Comparison of ENCODE assay signal across 8 cellular contexts in the genomic region with DNA sequence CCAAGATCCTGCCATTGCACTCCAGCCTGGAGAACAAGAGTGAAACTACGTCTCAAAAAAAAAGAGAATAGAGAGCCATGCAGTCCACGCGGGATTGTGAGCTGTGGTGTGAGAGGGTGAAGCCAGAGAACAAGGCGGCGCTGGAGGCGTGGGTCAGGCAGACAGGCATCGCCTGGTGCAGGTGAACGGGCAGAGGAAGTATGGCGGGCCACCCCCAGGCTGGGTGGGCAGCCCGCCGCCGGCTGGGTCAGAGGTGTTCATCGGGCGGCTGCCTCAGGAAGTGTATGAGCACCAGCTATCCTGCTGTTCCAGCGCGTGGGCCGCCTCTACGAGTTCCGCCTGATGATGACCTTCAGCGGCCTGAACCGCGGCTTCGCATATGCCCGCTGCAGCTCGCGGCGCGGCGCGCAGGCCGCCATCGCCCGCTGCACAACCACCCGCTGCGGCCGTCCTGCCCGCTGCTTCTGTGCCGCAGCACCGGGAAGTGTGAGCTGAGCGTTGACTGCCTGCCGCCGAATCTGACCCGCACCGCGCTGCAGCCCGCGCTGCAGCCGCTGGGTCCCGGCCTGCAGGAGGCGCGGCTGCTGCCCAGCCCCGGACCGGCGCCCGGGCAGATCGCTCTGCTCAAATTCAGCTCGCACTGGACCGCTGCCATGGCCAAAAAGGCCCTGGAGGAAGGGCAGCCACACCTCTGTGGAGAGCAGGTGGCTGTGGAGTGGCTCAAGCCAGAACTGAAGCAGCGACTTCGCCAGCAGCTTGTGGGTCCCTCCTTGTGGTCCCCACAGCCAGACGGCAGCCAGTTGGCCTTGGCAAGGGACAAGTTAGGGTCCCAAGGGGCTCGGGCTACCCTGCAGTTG.
A peak's percentile ranks its signal among the peaks of the same experiment; 100 is the strongest.
DNase-seq lines count a peak whose midpoint lies in the region; ATAC-seq and TF ChIP-seq lines count a peak whose summit lies in the region.
"Not testable (repeated sequence)": the region's sequence is repeated elsewhere in the genome, so short reads cannot be mapped to it uniquely, and the experiment has no call there.

No MANE protein-coding gene starts in this region.

- H3K27ac ChIP-seq in CD4-positive, CD25-positive, alpha-beta regulatory T cell (ENCODE audit: insufficient read depth, low read length, poor library complexity, severe bottlenecking) = peak overlapping the region; percentile 93
- H3K27ac ChIP-seq in GM23338 (ENCODE audit: low read depth); Panc1 (ENCODE audit: low read length); iPS DF 6.9 (ENCODE audit: low read length); neural cell (ENCODE audit: low read length): not testable (repeated sequence)
- H3K27ac ChIP-seq in dorsolateral prefrontal cortex = peak overlapping the region in 29 of 59 donors; percentile 12 to 97 (median 84)

- in situ Hi-C loops in Panc1 (cut with HindIII; ENCODE audit: low pct_unique_long_range_greater_than_20kb, low sequenced_read_pairs) = not testable (repeated sequence)

- H3K4me1 ChIP-seq in CD4-positive, CD25-positive, alpha-beta regulatory T cell (ENCODE audit: control insufficient read depth, insufficient read depth, low read length, poor library complexity, severe bottlenecking) = peaks cover 28% of the 10 kb centered on the region
- H3K4me1 ChIP-seq in GM23338 (ENCODE audit: insufficient read depth) = peaks cover 12% of the 10 kb centered on the region
- H3K4me1 ChIP-seq in Panc1 (ENCODE audit: control insufficient read depth, insufficient read depth, low read length); iPS DF 6.9 (ENCODE audit: control insufficient read depth, insufficient read depth, low read length): not testable (repeated sequence)

- DNase-seq in CD4-positive, CD25-positive, alpha-beta regulatory T cell = peak; percentile 28 to 64 (median 33)
- peak; percentile 53 for DNase-seq in GM23338 (ENCODE audit: low spot score)
- not testable (repeated sequence) for DNase-seq in Panc1 (ENCODE audit: low read depth, low spot score); iPS DF 6.9 (ENCODE audit: low read depth, low spot score)
- peak; percentile 24 for DNase-seq in activated T-helper 1 cell treated with Interleukin-2 at 50 U/mL for 16 hours (ENCODE audit: low read depth)
- DNase-seq in dorsolateral prefrontal cortex = peak in 6 of 10 donors; percentile 28 to 61 (median 46)

- H3K9ac ChIP-seq in neural cell (ENCODE audit: low read length) = peak overlapping the region; percentile 82

- H3K36me3 ChIP-seq in CD4-positive, CD25-positive, alpha-beta regulatory T cell (ENCODE audit: control insufficient read depth, insufficient read depth, low read length); GM23338 (ENCODE audit: insufficient read depth); Panc1 (ENCODE audit: control insufficient read depth, insufficient read depth, low read length); iPS DF 6.9 (ENCODE audit: control insufficient read depth, insufficient read depth, low read length); neural cell (ENCODE audit: insufficient read depth, low read length): not testable (repeated sequence)

- H3K36me3 Mint-ChIP-seq in CD4-positive, CD25-positive, alpha-beta regulatory T cell = not testable (repeated sequence)
- peaks cover 51% of the 10 kb centered on the region for H3K36me3 Mint-ChIP-seq in GM23338 (ENCODE audit: low read depth)
- H3K36me3 Mint-ChIP-seq in stimulated activated naive CD8-positive, alpha-beta T cell treated with anti-CD3 and anti-CD28 coated beads, Interleukin-15, Interleukin-2, amounts not matched to agents 100 ng/mL and 50 ng/mL, for 24 hours (ENCODE audit: low read depth) = peaks cover 16% of the 10 kb centered on the region

- H3K27me3 Mint-ChIP-seq in CD4-positive, CD25-positive, alpha-beta regulatory T cell; stimulated activated naive CD8-positive, alpha-beta T cell treated with anti-CD3 and anti-CD28 coated beads, Interleukin-15, Interleukin-2, amounts not matched to agents 100 ng/mL and 50 ng/mL, for 24 hours: not testable (repeated sequence)
- peaks cover 21% of the 10 kb centered on the region for H3K27me3 Mint-ChIP-seq in GM23338 (ENCODE audit: insufficient read depth, low read depth, poor library complexity)

- peak overlapping the region; percentile 93 to 97 (median 96) for H3K4me3 Mint-ChIP-seq in CD4-positive, CD25-positive, alpha-beta regulatory T cell
- H3K4me3 Mint-ChIP-seq in GM23338 = peak overlapping the region; percentile 70
- peak overlapping the region; percentile 92 for H3K4me3 Mint-ChIP-seq in stimulated activated naive CD8-positive, alpha-beta T cell treated with anti-CD3 and anti-CD28 coated beads, Interleukin-15, Interleukin-2, amounts not matched to agents 100 ng/mL and 50 ng/mL, for 24 hours

- H3K9me3 Mint-ChIP-seq in CD4-positive, CD25-positive, alpha-beta regulatory T cell; stimulated activated naive CD8-positive, alpha-beta T cell treated with anti-CD3 and anti-CD28 coated beads, Interleukin-15, Interleukin-2, amounts not matched to agents 100 ng/mL and 50 ng/mL, for 24 hours: not testable (repeated sequence)
- peaks cover 18% of the 10 kb centered on the region for H3K9me3 Mint-ChIP-seq in GM23338

- peak overlapping the region; percentile 78; the same call in 1 of the 2 replicates for H3K4me2 ChIP-seq in GM23338
- not testable (repeated sequence) for H3K4me2 ChIP-seq in neural cell (ENCODE audit: low read length)

- H3K27ac Mint-ChIP-seq in CD4-positive, CD25-positive, alpha-beta regulatory T cell = peak overlapping the region; percentile 87 to 94 (median 94)
- H3K27ac Mint-ChIP-seq in GM23338 = not testable (repeated sequence)
- peak overlapping the region; percentile 85 for H3K27ac Mint-ChIP-seq in stimulated activated naive CD8-positive, alpha-beta T cell treated with anti-CD3 and anti-CD28 coated beads, Interleukin-15, Interleukin-2, amounts not matched to agents 100 ng/mL and 50 ng/mL, for 24 hours

- TF ChIP-seq EP300 in neural cell (conservative IDR thresholded peaks at IDR 0.05; ENCODE audit: poor library complexity, severe bottlenecking) = not testable (repeated sequence)

- not testable (repeated sequence) for H3K9me3 ChIP-seq in CD4-positive, CD25-positive, alpha-beta regulatory T cell (ENCODE audit: control insufficient read depth in 2 of 2, low read length in 2 of 2); Panc1 (ENCODE audit: control insufficient read depth, insufficient read depth, low read depth, low read length); iPS DF 6.9 (ENCODE audit: control insufficient read depth, insufficient read depth, low read length); neural cell (ENCODE audit: low read length)

- peaks cover 13 to 43% (median 29%) of the 10 kb centered on the region in 4 donors for H3K4me1 Mint-ChIP-seq in CD4-positive, CD25-positive, alpha-beta regulatory T cell
- peaks cover 15% of the 10 kb centered on the region for H3K4me1 Mint-ChIP-seq in GM23338
- peaks cover 33% of the 10 kb centered on the region for H3K4me1 Mint-ChIP-seq in stimulated activated naive CD8-positive, alpha-beta T cell treated with anti-CD3 and anti-CD28 coated beads, Interleukin-15, Interleukin-2, amounts not matched to agents 100 ng/mL and 50 ng/mL, for 24 hours (ENCODE audit: low read depth)

- CTCF ChIA-PET in Panc1 (lab: Charles Lee) = not testable (repeated sequence)

- ATAC-seq in CD4-positive, CD25-positive, alpha-beta regulatory T cell (ENCODE audit: low read depth in 2 of 2) = peak in 1 of 2 donors; percentile 2
- peak; percentile 41 for ATAC-seq in GM23338
- ATAC-seq in Panc1 = peak; percentile 43

- H2AFZ ChIP-seq in GM23338; neural cell (ENCODE audit: low read depth, low read length): not testable (repeated sequence)

- peaks cover 19% of the 10 kb centered on the region for H4K20me1 ChIP-seq in GM23338 (replicated peaks; ENCODE audit: insufficient read depth)
- not testable (repeated sequence) for H4K20me1 ChIP-seq in neural cell (ENCODE audit: insufficient read depth)

- not testable (repeated sequence) for BruUV-seq in Panc1 (replicated peaks; lab: Mats Ljungman, UMichigan)

- not testable (repeated sequence) for TF ChIP-seq CTCF in GM23338 (conservative IDR thresholded peaks at IDR 0.05; ENCODE audit: low read depth in 2 of 2); Panc1 (IDR thresholded peaks at IDR 0.05); neural cell (IDR thresholded peaks at IDR 0.05; ENCODE audit: poor library complexity, severe bottlenecking)
- peak in 28 of 56 donors; percentile 7 to 46 (median 24) for TF ChIP-seq CTCF in dorsolateral prefrontal cortex (IDR thresholded peaks at IDR 0.05 in 54 of 56, conservative IDR thresholded peaks at IDR 0.05 in 2 of 56; ENCODE audit: low read depth in 1 of 56, partially characterized antibody in 56 of 56)

- not testable (repeated sequence) for H3K9me2 ChIP-seq in GM23338 (ENCODE audit: insufficient read depth); neural cell (ENCODE audit: insufficient read depth, low read length)

- not testable (repeated sequence) for H3F3A ChIP-seq in GM23338 (replicated peaks; ENCODE audit: low read depth); neural cell (ENCODE audit: insufficient read depth, low read length, poor library complexity, severe bottlenecking)

- H3K79me2 ChIP-seq in GM23338 (replicated peaks; ENCODE audit: insufficient read depth) (peaks cover 34% of the 10 kb centered on the region), neural cell (replicated peaks; ENCODE audit: insufficient read depth, low read length) (peaks cover 35% of the 10 kb centered on the region)

- peak overlapping the region; percentile 65 for H3K4me3 ChIP-seq in CD4-positive, CD25-positive, alpha-beta regulatory T cell (ENCODE audit: low read depth, low read length)
- peak overlapping the region; percentile 53 for H3K4me3 ChIP-seq in GM23338
- H3K4me3 ChIP-seq in Panc1 (ENCODE audit: low read depth in 2 of 2, low read length in 2 of 2) = peak overlapping the region; percentile 24 to 82; a peak in 2 of 4 replicates
- H3K4me3 ChIP-seq in dorsolateral prefrontal cortex = peak overlapping the region; percentile 50 to 100 (median 86)
- H3K4me3 ChIP-seq in iPS DF 6.9 (ENCODE audit: low read length) = peak overlapping the region; percentile 53; the same call in 1 of the 2 replicates
- H3K4me3 ChIP-seq in neural cell (ENCODE audit: low read length) = peak overlapping the region; percentile 64

- intact Hi-C loops in Panc1 (cut with micrococcal nuclease; ENCODE audit: unreplicated experiment); dorsolateral prefrontal cortex (cut with DNase I): not testable (repeated sequence)

- TF ChIP-seq RAD21 in neural cell (conservative IDR thresholded peaks at IDR 0.05) = not testable (repeated sequence)

- WGBS in iPS DF 6.9 (ENCODE audit: insufficient coverage, insufficient read length) = no CpG with 5 or more reads among the region's 62 CpGs

- not testable (repeated sequence) for H3K27me3 ChIP-seq in CD4-positive, CD25-positive, alpha-beta regulatory T cell (ENCODE audit: control insufficient read depth, insufficient read depth, low read length); GM23338 (ENCODE audit: insufficient read depth); Panc1 (ENCODE audit: control insufficient read depth, insufficient read depth, low read length); dorsolateral prefrontal cortex; iPS DF 6.9 (ENCODE audit: control insufficient read depth, insufficient read depth, low read length); neural cell (ENCODE audit: insufficient read depth, low read depth, low read length)

- POLR2A ChIA-PET in Panc1 (lab: Charles Lee) = interaction anchor here (0.6 kb wide), 1 partner anchor 674 kb away, joined by 3 read pairs; no protein-coding TSS in a partner anchor
